21 cellular contexts compared by ENCODE assay signal in genomic region chr7:17015575-17015974, GRCh38.
DNase-seq lines count a peak whose midpoint lies in the region; ATAC-seq and TF ChIP-seq lines count a peak whose summit lies in the region.
"Had no signal": no experiment of that assay in that cellular context is flagged by ENCODE, and none has a peak within 500 bp of the region (broad histone marks: within the 10 kb centered on the region; RNA-seq: fewer than 3 reads in every experiment).

No MANE protein-coding gene starts in this region.

- no peak overlapping the region for H3K4me3 ChIP-seq in coronary artery
- H3K4me3 ChIP-seq: PC-9, upper lobe of left lung had no signal

- H3K4me3 Mint-ChIP-seq in osteocyte (ENCODE audit: unreplicated experiment) = no peak overlapping the region
- no peak overlapping the region for H3K4me3 Mint-ChIP-seq in activated T-helper 2 cell treated with anti-CD3 and anti-CD28 coated beads, Interferon-gamma antibody, Interleukin-2, Interleukin-4, amounts not matched to agents 10 μg/mL and 5 μg/mL and 100 μg/mL, durations not matched to agents 14 hours and 24 hours and 36 hours (ENCODE audit: low read depth)
- H3K4me3 Mint-ChIP-seq: activated naive CD8-positive, alpha-beta T cell treated with anti-CD3 and anti-CD28 coated beads for 36 hours; CD14-positive monocyte; immature natural killer cell; T-helper 1 cell treated with Interleukin-12 subunit alpha and Interleukin-12 subunit beta and Interleukin-4 antibody, amounts not matched to agents 30 μg/mL and 1 μg/mL, for 36 hours had no signal

- peak overlapping the region; percentile 32 to 39 for H3K27ac ChIP-seq in coronary artery
- H3K27ac ChIP-seq: foreskin keratinocyte, PC-9 had no signal

- H3K9me3 Mint-ChIP-seq in osteocyte (ENCODE audit: unreplicated experiment) = no peaks in the 10 kb centered on the region
- no peaks in the 10 kb centered on the region for H3K9me3 Mint-ChIP-seq in activated T-helper 2 cell treated with anti-CD3 and anti-CD28 coated beads, Interferon-gamma antibody, Interleukin-2, Interleukin-4, amounts not matched to agents 10 μg/mL and 5 μg/mL and 100 μg/mL, durations not matched to agents 14 hours and 24 hours and 36 hours
- H3K9me3 Mint-ChIP-seq: activated naive CD8-positive, alpha-beta T cell treated with anti-CD3 and anti-CD28 coated beads for 36 hours; immature natural killer cell; T-helper 1 cell treated with Interleukin-12 subunit alpha and Interleukin-12 subunit beta and Interleukin-4 antibody, amounts not matched to agents 30 μg/mL and 1 μg/mL, for 36 hours had no signal

- peak overlapping the region; percentile 88 for H3K27ac Mint-ChIP-seq in osteocyte (ENCODE audit: unreplicated experiment)
- H3K27ac Mint-ChIP-seq in activated T-helper 2 cell treated with anti-CD3 and anti-CD28 coated beads, Interferon-gamma antibody, Interleukin-2, Interleukin-4, amounts not matched to agents 10 μg/mL and 5 μg/mL and 100 μg/mL, durations not matched to agents 14 hours and 24 hours and 36 hours = no peak overlapping the region
- H3K27ac Mint-ChIP-seq: activated naive CD8-positive, alpha-beta T cell treated with anti-CD3 and anti-CD28 coated beads for 36 hours; CD14-positive monocyte; T-helper 1 cell treated with Interleukin-12 subunit alpha and Interleukin-12 subunit beta and Interleukin-4 antibody, amounts not matched to agents 30 μg/mL and 1 μg/mL, for 36 hours had no signal

- TF ChIP-seq CTCF in coronary artery (IDR thresholded peaks at IDR 0.05) (no peak), osteocyte (IDR thresholded peaks at IDR 0.05) (no peak)

- no peaks in the 10 kb centered on the region for H3K27me3 Mint-ChIP-seq in osteocyte (ENCODE audit: unreplicated experiment)
- no peaks in the 10 kb centered on the region for H3K27me3 Mint-ChIP-seq in activated T-helper 2 cell treated with anti-CD3 and anti-CD28 coated beads, Interferon-gamma antibody, Interleukin-2, Interleukin-4, amounts not matched to agents 10 μg/mL and 5 μg/mL and 100 μg/mL, durations not matched to agents 14 hours and 24 hours and 36 hours (ENCODE audit: low read depth)
- H3K27me3 Mint-ChIP-seq: activated naive CD8-positive, alpha-beta T cell treated with anti-CD3 and anti-CD28 coated beads for 36 hours had no signal

- intact Hi-C loops in activated T-helper 2 cell treated with anti-CD3 and anti-CD28 coated beads, Interferon-gamma antibody, Interleukin-2, Interleukin-4, amounts not matched to agents 10 μg/mL and 5 μg/mL and 100 μg/mL, durations not matched to agents 14 hours and 24 hours and 36 hours (cut with micrococcal nuclease) = no loop called here

- ATAC-seq in HG02588 (IDR thresholded peaks at IDR 0.05; ENCODE audit: unreplicated experiment) = no peak
- ATAC-seq: foreskin keratinocyte had no signal

- peaks cover 52% of the 10 kb centered on the region for H3K4me1 Mint-ChIP-seq in osteocyte (ENCODE audit: unreplicated experiment)
- H3K4me1 Mint-ChIP-seq in activated T-helper 2 cell treated with anti-CD3 and anti-CD28 coated beads, Interferon-gamma antibody, Interleukin-2, Interleukin-4, amounts not matched to agents 10 μg/mL and 5 μg/mL and 100 μg/mL, durations not matched to agents 14 hours and 24 hours and 36 hours (ENCODE audit: low read depth) = peaks cover 17% of the 10 kb centered on the region

- H3K36me3 Mint-ChIP-seq in osteocyte (ENCODE audit: unreplicated experiment) = no peaks in the 10 kb centered on the region
- no peaks in the 10 kb centered on the region for H3K36me3 Mint-ChIP-seq in activated T-helper 2 cell treated with anti-CD3 and anti-CD28 coated beads, Interferon-gamma antibody, Interleukin-2, Interleukin-4, amounts not matched to agents 10 μg/mL and 5 μg/mL and 100 μg/mL, durations not matched to agents 14 hours and 24 hours and 36 hours (ENCODE audit: low read depth)
- H3K36me3 Mint-ChIP-seq: activated naive CD8-positive, alpha-beta T cell treated with anti-CD3 and anti-CD28 coated beads for 36 hours; immature natural killer cell had no signal

- DNase-seq in AG20443 (ENCODE audit: low spot score) = peak; percentile 56
- DNase-seq in LHCN-M2 (ENCODE audit: low read depth) = peak; percentile 71
- DNase-seq in coronary artery (ENCODE audit: low spot score) = no peak
- no peak for DNase-seq in osteocyte (ENCODE audit: extremely low spot score, unreplicated experiment)
- no peak for DNase-seq in kidney glomerular epithelial cell (lab: John Stamatoyannopoulos, UW)
- no peak for DNase-seq in NCI-H446 treated with DMSO at 0.1 percent for 48 hours (lab: John Stamatoyannopoulos, UW)
- no peak for DNase-seq in activated T-helper 2 cell treated with anti-CD3 and anti-CD28 coated beads, Interferon-gamma antibody, Interleukin-2, Interleukin-4, amounts not matched to agents 10 μg/mL and 5 μg/mL and 100 μg/mL, durations not matched to agents 14 hours and 24 hours and 36 hours (ENCODE audit: low spot score)
- DNase-seq: activated CD4-positive, alpha-beta T cell treated with anti-CD3 and anti-CD28 coated beads for 1 hour; activated naive CD8-positive, alpha-beta T cell treated with anti-CD3 and anti-CD28 coated beads for 36 hours; foreskin keratinocyte; GF-D8; immature natural killer cell; NCI-H1417 treated with DMSO at 0.1 percent for 48 hours; NCI-H510A treated with DMSO at 0.1 percent for 48 hours; PC-9; stimulated activated CD4-positive, alpha-beta T cell treated with anti-CD3 and anti-CD28 coated beads, Interleukin-1b, Interleukin-23, amount 100 ng/mL, for 48 hours; stimulated activated CD8-positive, alpha-beta memory T cell treated with anti-CD3 and anti-CD28 coated beads, Interleukin-4, amount 100 ng/mL, for 48 hours; upper lobe of left lung had no signal

Comparison
In these comparisons a context has a peak if more than half of its experiments do, and no peak if none do; other contexts are left out.
1. DNase-seq: peak in AG20443 (single experiment) and LHCN-M2 (single experiment); none in coronary artery (single experiment), osteocyte (single experiment), kidney glomerular epithelial cell (single experiment), NCI-H446 treated with DMSO at 0.1 percent for 48 hours (single experiment) and activated T-helper 2 cell treated with anti-CD3 and anti-CD28 coated beads, Interferon-gamma antibody, Interleukin-2, Interleukin-4, amounts not matched to agents 10 μg/mL and 5 μg/mL and 100 μg/mL, durations not matched to agents 14 hours and 24 hours and 36 hours (single experiment).